14 cellular contexts compared by ENCODE assay signal in genomic region chr15:59993950-59994401, GRCh38. TPM values are rescaled to one million over a fixed set of nuclear protein-coding genes. Genes with fewer than 3 reads are reported as not detected.
A peak's percentile ranks its signal among the peaks of the same experiment; 100 is the strongest.
DNase-seq lines count a peak whose midpoint lies in the region; ATAC-seq, FAIRE-seq and TF ChIP-seq lines count a peak whose summit lies in the region.
"Had no signal": no experiment of that assay in that cellular context is flagged by ENCODE, and none has a peak within 500 bp of the region (broad histone marks: within the 10 kb centered on the region; RNA-seq: fewer than 3 reads in every experiment).

No MANE protein-coding gene starts in this region.

- H3K27me3 ChIP-seq in GM06990 (replicated peaks; ENCODE audit: control insufficient read depth, insufficient read depth, low read length): peaks cover 8% of the 10 kb centered on the region
- H3K27me3 ChIP-seq in iPS-15b (ENCODE audit: control insufficient read depth, insufficient read depth, low read length): peaks cover 44% of the 10 kb centered on the region

- H3K9me3 ChIP-seq in A549 (no peaks in the 10 kb centered on the region), iPS-15b (ENCODE audit: control insufficient read depth, insufficient read depth, low read length) (no peaks in the 10 kb centered on the region)
- H3K9me3 ChIP-seq: SJSA1 had no signal

- in situ Hi-C loops in G401 (cut with HindIII; ENCODE audit: low sequenced_read_pairs): no loop called here

- H3K4me3 ChIP-seq in A549 (no peak overlapping the region), GM06990 (replicated peaks; ENCODE audit: low read depth, low read length) (no peak overlapping the region), iPS-15b (ENCODE audit: low read depth, low read length) (peak overlapping the region; percentile 47)
- H3K4me3 ChIP-seq: SJSA1 had no signal

- POLR2A ChIA-PET in A549 (lab: Yijun Ruan, JAX): no interaction called here

- CTCF ChIA-PET in A549 (lab: Yijun Ruan, JAX): interaction anchor here (0.7 to 1.0 kb wide), 3 partner anchors 10 to 22 kb away, joined by 3 to 4 read pairs (median 3); partner anchors contain the start of gene FOXB1

- H3K9ac ChIP-seq in iPS-15b (ENCODE audit: low read depth, low read length): peak overlapping the region; percentile 30
- H3K9ac ChIP-seq: KMS-11 had no signal

- WGBS in A549 (ENCODE audit: missing lambda C conversion rate): 12% methylated on average over 20 of the region's 20 CpGs

- no peak for TF ChIP-seq POLR2A in A549 (IDR thresholded peaks at IDR 0.05; ENCODE audit: low read length)

- TF ChIP-seq EP300 in A549 (IDR thresholded peaks at IDR 0.05): no peak

- no peak for FAIRE-seq in A549 (lab: Jason Lieb, UNC)

- H3K27ac ChIP-seq in A549: no peak overlapping the region
- H3K27ac ChIP-seq: KMS-11, SJSA1 had no signal

- TF ChIP-seq CTCF in A549 (IDR thresholded peaks at IDR 0.05) (no peak), GM06990 (IDR thresholded peaks at IDR 0.05; ENCODE audit: insufficient read depth, low read length, poor library complexity, severe bottlenecking) (peak; percentile 14)

- no peak for DNase-seq in A549 (ENCODE audit: low read depth in 1 of 2, low spot score in 1 of 2)
- DNase-seq in GM06990 (ENCODE audit: extremely low read depth, insufficient read length): no peak
- DNase-seq in OCI-M1 (lab: John Stamatoyannopoulos, UW): peak; percentile 55
- DNase-seq in G401 (ENCODE audit: low spot score): no peak
- no peak for DNase-seq in activated gamma-delta T cell (lab: John Stamatoyannopoulos, UW)
- DNase-seq in OCI-M2 (lab: John Stamatoyannopoulos, UW; ENCODE audit: unreplicated experiment): no peak
- DNase-seq: activated CD8-positive, alpha-beta memory T cell treated with anti-CD3 and anti-CD28 coated beads for 24 hours; NCI-H2171 treated with DMSO at 0.1 percent for 48 hours had no signal

- peak; percentile 57 to 74; a peak in 4 of 6 replicates for ATAC-seq in A549
- no peak for ATAC-seq in GM18868 (IDR thresholded peaks at IDR 0.05; ENCODE audit: unreplicated experiment)
- ATAC-seq: stimulated activated effector memory CD8-positive, alpha-beta T cell treated with anti-CD3 and anti-CD28 coated beads, Interleukin-12 subunit alpha, Interleukin-12 subunit beta, amount 100 ng/mL, for 72 hours had no signal

- no peaks in the 10 kb centered on the region for H3K36me3 ChIP-seq in GM06990 (ENCODE audit: control insufficient read depth, insufficient read depth, low read length)
- H3K36me3 ChIP-seq in iPS-15b (ENCODE audit: control insufficient read depth, insufficient read depth, low read length): no peaks in the 10 kb centered on the region
- H3K36me3 ChIP-seq: SJSA1 had no signal

- peaks cover 15% of the 10 kb centered on the region; the same call in 2 of the 3 replicates for H3K4me1 ChIP-seq in A549
- peaks cover 24% of the 10 kb centered on the region for H3K4me1 ChIP-seq in iPS-15b (ENCODE audit: control insufficient read depth, insufficient read depth, low read length)

- H3K4me2 ChIP-seq in A549: no peak overlapping the region
- H3K4me2 ChIP-seq: KMS-11 had no signal

- TF ChIP-seq RAD21 in A549 (conservative IDR thresholded peaks at IDR 0.05 in 1 of 2, IDR thresholded peaks at IDR 0.05 in 1 of 2): no peak

TF ChIP-seq in A549, 52 proteins besides CTCF, POLR2A, EP300 and RAD21:
- TF ChIP-seq MAZ (IDR thresholded peaks at IDR 0.05; ENCODE audit: borderline replicate concordance, low read depth, low read length): no peak
- no peak for TF ChIP-seq NFE2L2 (conservative IDR thresholded peaks at IDR 0.05; ENCODE audit: low read length)
- no peak for TF ChIP-seq MYC (IDR thresholded peaks at IDR 0.05; ENCODE audit: borderline replicate concordance, low read length)
- TF ChIP-seq, protein P1, sequence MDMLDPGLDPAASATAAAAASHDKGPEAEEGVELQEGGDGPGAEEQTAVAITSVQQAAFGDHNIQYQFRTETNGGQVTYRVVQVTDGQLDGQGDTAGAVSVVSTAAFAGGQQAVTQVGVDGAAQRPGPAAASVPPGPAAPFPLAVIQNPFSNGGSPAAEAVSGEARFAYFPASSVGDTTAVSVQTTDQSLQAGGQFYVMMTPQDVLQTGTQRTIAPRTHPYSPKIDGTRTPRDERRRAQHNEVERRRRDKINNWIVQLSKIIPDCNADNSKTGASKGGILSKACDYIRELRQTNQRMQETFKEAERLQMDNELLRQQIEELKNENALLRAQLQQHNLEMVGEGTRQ (IDR thresholded peaks at IDR 0.05): no peak
- TF ChIP-seq, protein P2, sequence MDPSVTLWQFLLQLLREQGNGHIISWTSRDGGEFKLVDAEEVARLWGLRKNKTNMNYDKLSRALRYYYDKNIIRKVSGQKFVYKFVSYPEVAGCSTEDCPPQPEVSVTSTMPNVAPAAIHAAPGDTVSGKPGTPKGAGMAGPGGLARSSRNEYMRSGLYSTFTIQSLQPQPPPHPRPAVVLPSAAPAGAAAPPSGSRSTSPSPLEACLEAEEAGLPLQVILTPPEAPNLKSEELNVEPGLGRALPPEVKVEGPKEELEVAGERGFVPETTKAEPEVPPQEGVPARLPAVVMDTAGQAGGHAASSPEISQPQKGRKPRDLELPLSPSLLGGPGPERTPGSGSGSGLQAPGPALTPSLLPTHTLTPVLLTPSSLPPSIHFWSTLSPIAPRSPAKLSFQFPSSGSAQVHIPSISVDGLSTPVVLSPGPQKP (IDR thresholded peaks at IDR 0.05; ENCODE audit: low read depth, low read length): no peak
- TF ChIP-seq, protein P3, sequence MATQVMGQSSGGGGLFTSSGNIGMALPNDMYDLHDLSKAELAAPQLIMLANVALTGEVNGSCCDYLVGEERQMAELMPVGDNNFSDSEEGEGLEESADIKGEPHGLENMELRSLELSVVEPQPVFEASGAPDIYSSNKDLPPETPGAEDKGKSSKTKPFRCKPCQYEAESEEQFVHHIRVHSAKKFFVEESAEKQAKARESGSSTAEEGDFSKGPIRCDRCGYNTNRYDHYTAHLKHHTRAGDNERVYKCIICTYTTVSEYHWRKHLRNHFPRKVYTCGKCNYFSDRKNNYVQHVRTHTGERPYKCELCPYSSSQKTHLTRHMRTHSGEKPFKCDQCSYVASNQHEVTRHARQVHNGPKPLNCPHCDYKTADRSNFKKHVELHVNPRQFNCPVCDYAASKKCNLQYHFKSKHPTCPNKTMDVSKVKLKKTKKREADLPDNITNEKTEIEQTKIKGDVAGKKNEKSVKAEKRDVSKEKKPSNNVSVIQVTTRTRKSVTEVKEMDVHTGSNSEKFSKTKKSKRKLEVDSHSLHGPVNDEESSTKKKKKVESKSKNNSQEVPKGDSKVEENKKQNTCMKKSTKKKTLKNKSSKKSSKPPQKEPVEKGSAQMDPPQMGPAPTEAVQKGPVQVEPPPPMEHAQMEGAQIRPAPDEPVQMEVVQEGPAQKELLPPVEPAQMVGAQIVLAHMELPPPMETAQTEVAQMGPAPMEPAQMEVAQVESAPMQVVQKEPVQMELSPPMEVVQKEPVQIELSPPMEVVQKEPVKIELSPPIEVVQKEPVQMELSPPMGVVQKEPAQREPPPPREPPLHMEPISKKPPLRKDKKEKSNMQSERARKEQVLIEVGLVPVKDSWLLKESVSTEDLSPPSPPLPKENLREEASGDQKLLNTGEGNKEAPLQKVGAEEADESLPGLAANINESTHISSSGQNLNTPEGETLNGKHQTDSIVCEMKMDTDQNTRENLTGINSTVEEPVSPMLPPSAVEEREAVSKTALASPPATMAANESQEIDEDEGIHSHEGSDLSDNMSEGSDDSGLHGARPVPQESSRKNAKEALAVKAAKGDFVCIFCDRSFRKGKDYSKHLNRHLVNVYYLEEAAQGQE (IDR thresholded peaks at IDR 0.05): no peak
- TF ChIP-seq ZC3H11A (IDR thresholded peaks at IDR 0.05): no peak
- no peak for TF ChIP-seq CEBPB (IDR thresholded peaks at IDR 0.05)
- no peak for TF ChIP-seq PHF8 (IDR thresholded peaks at IDR 0.05; ENCODE audit: borderline replicate concordance, low read depth)
- no peak for TF ChIP-seq MAFK (IDR thresholded peaks at IDR 0.05; ENCODE audit: partially characterized antibody)
- no peak for TF ChIP-seq ZNF302 (CRISPR knock-in tag; IDR thresholded peaks at IDR 0.05)
- TF ChIP-seq CHD2 (IDR thresholded peaks at IDR 0.05; ENCODE audit: low read length, partially characterized antibody): no peak
- no peak for TF ChIP-seq HEYL (CRISPR knock-in tag; IDR thresholded peaks at IDR 0.05)

RNA-seq across cellular contexts. Expression of gene FOXB1, which starts 10.1 kb away (rescaled TPM):
- polyA plus RNA-seq in A549 (2011; rRNA removed): not detected in 2 replicates
- polyA plus RNA-seq in A549 (2012; cell fraction: cytosol; rRNA removed): not detected in 2 replicates
- not detected in 2 replicates for polyA plus RNA-seq in A549 (2012; cell fraction: nucleus; rRNA removed)
- not detected in 3 replicates for polyA plus RNA-seq in A549 (2017; fragmentation: RNase III; extraction: RNeasy Plus Mini Kit Qiagen cat#74134 plus additional on column Dnase treatment)
- polyA minus RNA-seq in A549 (2011; rRNA and poly(A)+ RNA removed): not detected in 2 replicates
- not detected in 2 replicates for total RNA-seq in G401 (2014; rRNA removed; shearing (Covaris generic))
- total RNA-seq: SJSA1 had no signal
- polyA plus RNA-seq: neural cell had no signal
